In the genomic region with DNA sequence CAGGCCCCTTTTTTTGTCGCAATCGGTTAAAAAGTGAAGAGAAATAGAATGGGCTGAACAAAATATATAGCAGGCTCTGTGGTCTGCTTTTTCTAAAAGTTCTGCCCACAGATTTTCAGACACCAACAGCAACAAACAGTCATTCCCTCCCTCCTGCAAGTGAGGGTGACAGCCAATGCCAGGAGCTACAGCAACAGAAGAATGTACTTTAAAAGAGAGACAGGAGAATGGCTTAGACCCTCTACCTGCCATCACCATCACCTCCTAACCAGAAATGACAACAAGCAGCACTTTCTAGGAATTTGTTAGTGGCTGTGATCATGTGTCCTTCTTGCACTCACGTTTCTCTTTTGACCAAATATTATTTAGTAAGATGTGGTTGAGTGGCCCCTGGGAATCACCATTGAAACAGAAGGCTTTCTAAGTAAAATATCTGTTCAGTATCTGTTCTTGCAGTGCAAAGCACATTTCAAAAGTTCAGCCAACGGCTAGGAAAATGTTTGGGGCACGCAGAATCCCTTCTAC, we compare ENCODE assay signal across 12 cellular contexts.
DNase-seq lines count a peak whose midpoint lies in the region; ATAC-seq and TF ChIP-seq lines count a peak whose summit lies in the region.
"Had no signal": no experiment of that assay in that cellular context is flagged by ENCODE, and none has a peak within 500 bp of the region (broad histone marks: within the 10 kb centered on the region; RNA-seq: fewer than 3 reads in every experiment).

No MANE protein-coding gene starts in this region.

- no CpG with 5 or more reads among the region's 5 CpGs for WGBS in neuronal stem cell (ENCODE audit: extremely low coverage in 2 of 2, insufficient read length in 2 of 2, insufficient replicate concordance in 1 of 2), 2 donors
- 68% methylated on average over 5 of the region's 5 CpGs for WGBS in right lobe of liver (ENCODE audit: insufficient coverage, low coverage, low lambda C conversion rate, missing lambda C conversion rate)

- no peak for TF ChIP-seq CTCF in right lobe of liver (IDR thresholded peaks at IDR 0.05)

- H3K27me3 Mint-ChIP-seq in activated CD4-positive, alpha-beta T cell treated with anti-CD3 and anti-CD28 coated beads for 36 hours: no peaks in the 10 kb centered on the region
- no peaks in the 10 kb centered on the region for H3K27me3 Mint-ChIP-seq in activated CD4-positive, alpha-beta memory T cell treated with anti-CD3 and anti-CD28 coated beads, Interleukin-2, amount 10 ng/mL, durations not matched to agents 7 days and 5 days
- H3K27me3 Mint-ChIP-seq in stimulated activated memory B cell treated with anti-CD40 and anti-IgM and Interleukin-4, amounts not matched to agents 10 μg/mL and 1 μg/mL and 100 μg/mL, for 72 hours: no peaks in the 10 kb centered on the region

- no peak overlapping the region for H3K4me3 ChIP-seq in neuronal stem cell (ENCODE audit: low read length in 2 of 2)
- H3K4me3 ChIP-seq in right lobe of liver: no peak overlapping the region

- H3K23ac ChIP-seq in neuronal stem cell (ENCODE audit: low read depth, low read length, poor library complexity): no peak overlapping the region

- no peak overlapping the region for H3K18ac ChIP-seq in neuronal stem cell (ENCODE audit: low read length)

- H3K27me3 ChIP-seq in neuronal stem cell (ENCODE audit: control insufficient read depth in 3 of 3, insufficient read depth in 3 of 3, low read depth in 1 of 3, low read length in 3 of 3) (no peaks in the 10 kb centered on the region), right lobe of liver (no peaks in the 10 kb centered on the region)

- H4K8ac ChIP-seq in neuronal stem cell (ENCODE audit: low read depth, low read length): no peak overlapping the region

- no peak overlapping the region for H2BK12ac ChIP-seq in neuronal stem cell (ENCODE audit: low read length)

- POLR2A ChIA-PET in activated CD4-positive, alpha-beta T cell treated with anti-CD3 and anti-CD28 coated beads for 36 hours (lab: Charles Lee): interaction anchor here (1.7 kb wide), 2 partner anchors 79 to 249 kb away, joined by 5 read pairs; partner anchors contain the start of gene ATXN1
- POLR2A ChIA-PET in activated CD4-positive, alpha-beta memory T cell treated with anti-CD3 and anti-CD28 coated beads, Interleukin-2, amount 10 ng/mL, durations not matched to agents 7 days and 5 days (lab: Charles Lee): interaction anchor here (0.9 to 4.8 kb wide), 17 partner anchors 9 to 250 kb away, joined by 3 to 45 read pairs (median 6); partner anchors contain the start of gene ATXN1

- no peaks in the 10 kb centered on the region for H3K36me3 Mint-ChIP-seq in activated CD4-positive, alpha-beta T cell treated with anti-CD3 and anti-CD28 coated beads for 36 hours (ENCODE audit: low read depth)
- H3K36me3 Mint-ChIP-seq in activated CD4-positive, alpha-beta memory T cell treated with anti-CD3 and anti-CD28 coated beads, Interleukin-2, amount 10 ng/mL, durations not matched to agents 7 days and 5 days (ENCODE audit: low read depth): peaks cover 32% of the 10 kb centered on the region
- peaks cover 47% of the 10 kb centered on the region for H3K36me3 Mint-ChIP-seq in stimulated activated memory B cell treated with anti-CD40 and anti-IgM and Interleukin-4, amounts not matched to agents 10 μg/mL and 1 μg/mL and 100 μg/mL, for 72 hours

- H3K27ac Mint-ChIP-seq in activated CD4-positive, alpha-beta T cell treated with anti-CD3 and anti-CD28 coated beads for 36 hours: no peak overlapping the region
- peak overlapping the region; percentile 84 for H3K27ac Mint-ChIP-seq in activated CD4-positive, alpha-beta memory T cell treated with anti-CD3 and anti-CD28 coated beads, Interleukin-2, amount 10 ng/mL, durations not matched to agents 7 days and 5 days
- peak overlapping the region; percentile 80 for H3K27ac Mint-ChIP-seq in stimulated activated memory B cell treated with anti-CD40 and anti-IgM and Interleukin-4, amounts not matched to agents 10 μg/mL and 1 μg/mL and 100 μg/mL, for 72 hours

- no peak overlapping the region for H3K9ac ChIP-seq in neuronal stem cell (ENCODE audit: low read depth, low read length, poor library complexity)

- no peak overlapping the region for H2AFZ ChIP-seq in neuronal stem cell (ENCODE audit: low read length)

- H2AK5ac ChIP-seq in neuronal stem cell (ENCODE audit: low read depth, low read length): no peak overlapping the region

- peaks cover 0 to 2% of the 10 kb centered on the region in 2 donors for H3K4me1 ChIP-seq in neuronal stem cell (ENCODE audit: control insufficient read depth in 2 of 2, insufficient read depth in 1 of 2, low read depth in 1 of 2, low read length in 2 of 2)
- H3K4me1 ChIP-seq in right lobe of liver: no peaks in the 10 kb centered on the region

- H3K36me3 ChIP-seq in neuronal stem cell (replicated peaks in 1 of 2; ENCODE audit: control insufficient read depth in 2 of 2, insufficient read depth in 2 of 2, low read length in 2 of 2) (no peaks in the 10 kb centered on the region), right lobe of liver (peaks cover 0 to 6% (median 0%) of the 10 kb centered on the region in 4 donors)

- no peak overlapping the region for H3K27ac ChIP-seq in neuronal stem cell (replicated peaks; ENCODE audit: low read length)
- H3K27ac ChIP-seq in right lobe of liver: no peak overlapping the region

- no peak overlapping the region for H3K4ac ChIP-seq in neuronal stem cell (ENCODE audit: low read length)

- CTCF ChIA-PET in activated CD4-positive, alpha-beta T cell treated with anti-CD3 and anti-CD28 coated beads for 36 hours (lab: Charles Lee): interaction anchor here (0.6 to 6.7 kb wide), 27 partner anchors 7 to 261 kb away, joined by 3 to 53 read pairs (median 4); partner anchors contain the start of gene ATXN1
- CTCF ChIA-PET in activated CD4-positive, alpha-beta memory T cell treated with anti-CD3 and anti-CD28 coated beads, Interleukin-2, amount 10 ng/mL, durations not matched to agents 7 days and 5 days (lab: Charles Lee): interaction anchor here (0.7 to 4.5 kb wide), 31 partner anchors 10 to 574 kb away, joined by 3 to 86 read pairs (median 8); partner anchors contain the start of gene ATXN1

- peaks cover 58% of the 10 kb centered on the region for H3K4me1 Mint-ChIP-seq in activated CD4-positive, alpha-beta T cell treated with anti-CD3 and anti-CD28 coated beads for 36 hours
- peaks cover 66% of the 10 kb centered on the region for H3K4me1 Mint-ChIP-seq in activated CD4-positive, alpha-beta memory T cell treated with anti-CD3 and anti-CD28 coated beads, Interleukin-2, amount 10 ng/mL, durations not matched to agents 7 days and 5 days
- peaks cover 81% of the 10 kb centered on the region for H3K4me1 Mint-ChIP-seq in stimulated activated memory B cell treated with anti-CD40 and anti-IgM and Interleukin-4, amounts not matched to agents 10 μg/mL and 1 μg/mL and 100 μg/mL, for 72 hours

- no peaks in the 10 kb centered on the region for H3K9me3 ChIP-seq in neuronal stem cell (replicated peaks in 1 of 2; ENCODE audit: control insufficient read depth in 2 of 2, insufficient read depth in 1 of 2, low read depth in 1 of 2, low read length in 2 of 2)
- H3K9me3 ChIP-seq in right lobe of liver: no peaks in the 10 kb centered on the region

- H3K4me3 Mint-ChIP-seq in activated CD4-positive, alpha-beta T cell treated with anti-CD3 and anti-CD28 coated beads for 36 hours: no peak overlapping the region
- H3K4me3 Mint-ChIP-seq in activated CD4-positive, alpha-beta memory T cell treated with anti-CD3 and anti-CD28 coated beads, Interleukin-2, amount 10 ng/mL, durations not matched to agents 7 days and 5 days: no peak overlapping the region
- no peak overlapping the region for H3K4me3 Mint-ChIP-seq in stimulated activated memory B cell treated with anti-CD40 and anti-IgM and Interleukin-4, amounts not matched to agents 10 μg/mL and 1 μg/mL and 100 μg/mL, for 72 hours

- no peaks in the 10 kb centered on the region for H3K9me3 Mint-ChIP-seq in activated CD4-positive, alpha-beta T cell treated with anti-CD3 and anti-CD28 coated beads for 36 hours (ENCODE audit: low read depth)
- no peaks in the 10 kb centered on the region for H3K9me3 Mint-ChIP-seq in activated CD4-positive, alpha-beta memory T cell treated with anti-CD3 and anti-CD28 coated beads, Interleukin-2, amount 10 ng/mL, durations not matched to agents 7 days and 5 days
- H3K9me3 Mint-ChIP-seq in stimulated activated memory B cell treated with anti-CD40 and anti-IgM and Interleukin-4, amounts not matched to agents 10 μg/mL and 1 μg/mL and 100 μg/mL, for 72 hours: peaks cover 2% of the 10 kb centered on the region

- ATAC-seq in activated CD4-positive, alpha-beta T cell treated with anti-CD3 and anti-CD28 coated beads for 36 hours: peak; percentile 42
- ATAC-seq in HG02678 (IDR thresholded peaks at IDR 0.05; ENCODE audit: unreplicated experiment) (peak; percentile 31), sciatic nerve (no peak), right lobe of liver (no peak)
- ATAC-seq in stimulated activated memory B cell treated with anti-CD40 and anti-IgM and Interleukin-4, amounts not matched to agents 10 μg/mL and 1 μg/mL and 100 μg/mL, for 72 hours: peak; percentile 27
- ATAC-seq: left cardiac atrium had no signal

- H3K79me1 ChIP-seq in neuronal stem cell (ENCODE audit: low read depth, low read length): no peaks in the 10 kb centered on the region

- no peak for TF ChIP-seq POLR2A in right lobe of liver (IDR thresholded peaks at IDR 0.05)

- H2BK5ac ChIP-seq in neuronal stem cell (ENCODE audit: low read length): no peak overlapping the region

- H2BK120ac ChIP-seq in neuronal stem cell (ENCODE audit: low read depth, low read length): no peak overlapping the region

- H4K91ac ChIP-seq in neuronal stem cell (ENCODE audit: low read depth, low read length, poor library complexity): no peak overlapping the region

- intact Hi-C loops in activated CD4-positive, alpha-beta T cell treated with anti-CD3 and anti-CD28 coated beads for 36 hours (cut with DNase I, micrococcal nuclease): loop anchor here (1.0 to 5.0 kb wide), 8 partner anchors 21 to 455 kb away; partner anchors contain the start of gene ATXN1 (in 1 of the 2)
- intact Hi-C loops in sciatic nerve (cut with DNase I): loop anchor here (10.0 kb wide), 1 partner anchor 252 kb away; the partner anchor contains the start of gene ATXN1
- intact Hi-C loops in right lobe of liver (cut with DNase I): loop anchor here in 1 of 2 donors (10.0 kb wide), 1 partner anchor 262 kb away; no protein-coding TSS in a partner anchor

- H2BK15ac ChIP-seq in neuronal stem cell (ENCODE audit: low read length): no peak overlapping the region

- peak; percentile 32 for DNase-seq in activated CD4-positive, alpha-beta T cell treated with anti-CD3 and anti-CD28 coated beads for 36 hours
- no peak for DNase-seq in activated CD4-positive, alpha-beta T cell treated with anti-CD3 and anti-CD28 coated beads for 48 hours
- no peak for DNase-seq in activated CD4-positive, alpha-beta memory T cell treated with anti-CD3 and anti-CD28 coated beads, Interleukin-2, amount 10 ng/mL, durations not matched to agents 7 days and 5 days
- DNase-seq in sciatic nerve (ENCODE audit: low spot score): no peak
- DNase-seq in neuronal stem cell (ENCODE audit: low spot score): no peak
- no peak for DNase-seq in right lobe of liver
- DNase-seq: amniotic stem cell, DMS79 treated with DMSO at 0.1 percent for 48 hours, left cardiac atrium, NCI-H2029 had no signal

- H3K14ac ChIP-seq in neuronal stem cell (ENCODE audit: low read length): no peak overlapping the region

- no peak overlapping the region for H3K4me2 ChIP-seq in neuronal stem cell (ENCODE audit: insufficient read depth, low read length, poor library complexity, severe bottlenecking)

Comparison
In these comparisons a context has a peak if more than half of its experiments do, and no peak if none do; other contexts are left out.
1. ATAC-seq: peak in activated CD4-positive, alpha-beta T cell treated with anti-CD3 and anti-CD28 coated beads for 36 hours (single experiment), HG02678 (single experiment) and stimulated activated memory B cell treated with anti-CD40 and anti-IgM and Interleukin-4, amounts not matched to agents 10 μg/mL and 1 μg/mL and 100 μg/mL, for 72 hours (single experiment); none in sciatic nerve (single experiment) and right lobe of liver (0 of 4).